1 cellular context compared by ENCODE assay signal in genomic region chr2:62461707-62462106, GRCh38.
TF ChIP-seq lines count a peak whose summit lies in the region.

No MANE protein-coding gene starts in this region.

TF ChIP-seq in IMR-90, 13 proteins besides CTCF, POLR2A, EP300 and RAD21:
- TF ChIP-seq SMC3 (IDR thresholded peaks at IDR 0.05; ENCODE audit: low read depth, low read length), result no peak
- TF ChIP-seq USF2 (IDR thresholded peaks at IDR 0.05; ENCODE audit: low read depth, low read length), result no peak
- TF ChIP-seq CEBPB (IDR thresholded peaks at IDR 0.05; ENCODE audit: low read depth, low read length), result no peak
- no peak for TF ChIP-seq MXI1 (IDR thresholded peaks at IDR 0.05; ENCODE audit: borderline replicate concordance, low read depth, low read length)
- no peak for TF ChIP-seq MAZ (IDR thresholded peaks at IDR 0.05; ENCODE audit: borderline replicate concordance, low read depth, low read length)
- no peak for TF ChIP-seq CHD1 (IDR thresholded peaks at IDR 0.05; ENCODE audit: low read depth, low read length)
- no peak for TF ChIP-seq MAFK (IDR thresholded peaks at IDR 0.05; ENCODE audit: low read depth, low read length)
- TF ChIP-seq, protein P1, sequence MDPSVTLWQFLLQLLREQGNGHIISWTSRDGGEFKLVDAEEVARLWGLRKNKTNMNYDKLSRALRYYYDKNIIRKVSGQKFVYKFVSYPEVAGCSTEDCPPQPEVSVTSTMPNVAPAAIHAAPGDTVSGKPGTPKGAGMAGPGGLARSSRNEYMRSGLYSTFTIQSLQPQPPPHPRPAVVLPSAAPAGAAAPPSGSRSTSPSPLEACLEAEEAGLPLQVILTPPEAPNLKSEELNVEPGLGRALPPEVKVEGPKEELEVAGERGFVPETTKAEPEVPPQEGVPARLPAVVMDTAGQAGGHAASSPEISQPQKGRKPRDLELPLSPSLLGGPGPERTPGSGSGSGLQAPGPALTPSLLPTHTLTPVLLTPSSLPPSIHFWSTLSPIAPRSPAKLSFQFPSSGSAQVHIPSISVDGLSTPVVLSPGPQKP (IDR thresholded peaks at IDR 0.05; ENCODE audit: borderline replicate concordance, low read depth, low read length), result no peak
- TF ChIP-seq RCOR1 (IDR thresholded peaks at IDR 0.05; ENCODE audit: insufficient replicate concordance, low read length), result no peak
- no peak for TF ChIP-seq FOS (IDR thresholded peaks at IDR 0.05; ENCODE audit: low read depth, low read length)
- no peak for TF ChIP-seq BHLHE40 (IDR thresholded peaks at IDR 0.05; ENCODE audit: low read depth, low read length)
- no peak for TF ChIP-seq NFE2L2 (IDR thresholded peaks at IDR 0.05; ENCODE audit: low read depth, low read length)
- TF ChIP-seq RFX5 (IDR thresholded peaks at IDR 0.05; ENCODE audit: low read depth, low read length), result no peak
